ENCODE assay signal across 8 cellular contexts in genomic region chr18:23703057-23703986, GRCh38. TPM values are rescaled to one million over a fixed set of nuclear protein-coding genes. Genes with fewer than 3 reads are reported as not detected.
DNase-seq lines count a peak whose midpoint lies in the region; ATAC-seq and TF ChIP-seq lines count a peak whose summit lies in the region.

No MANE protein-coding gene starts in this region.

- H3K27me3 ChIP-seq in thymus (ENCODE audit: control insufficient read depth, insufficient read depth) = no peaks in the 10 kb centered on the region

- peaks cover 33% of the 10 kb centered on the region for H3K27me3 Mint-ChIP-seq in activated CD8-positive, alpha-beta T cell treated with anti-CD3 and anti-CD28 coated beads, Interleukin-2, amount 10 ng/mL, durations not matched to agents 7 days and 5 days (ENCODE audit: low read depth)
- peaks cover 31% of the 10 kb centered on the region for H3K27me3 Mint-ChIP-seq in activated T-helper 1 cell treated with anti-CD3 and anti-CD28 coated beads, Interleukin-12 subunit alpha, Interleukin-12 subunit beta, Interleukin-2, Interleukin-4 antibody, amounts not matched to agents 30 ng/mL and 10 ng/mL and 1 ng/mL, durations not matched to agents 14 hours and 24 hours and 36 hours (ENCODE audit: insufficient read depth)

- H3K9me3 ChIP-seq in thymus (ENCODE audit: control insufficient read depth) = no peaks in the 10 kb centered on the region

- H3K4me1 Mint-ChIP-seq in activated CD8-positive, alpha-beta T cell treated with anti-CD3 and anti-CD28 coated beads, Interleukin-2, amount 10 ng/mL, durations not matched to agents 7 days and 5 days (ENCODE audit: low read depth) = peaks cover 10% of the 10 kb centered on the region
- H3K4me1 Mint-ChIP-seq in activated T-helper 1 cell treated with anti-CD3 and anti-CD28 coated beads, Interleukin-12 subunit alpha, Interleukin-12 subunit beta, Interleukin-2, Interleukin-4 antibody, amounts not matched to agents 30 ng/mL and 10 ng/mL and 1 ng/mL, durations not matched to agents 14 hours and 24 hours and 36 hours (ENCODE audit: low read depth) = no peaks in the 10 kb centered on the region

- ATAC-seq in activated CD8-positive, alpha-beta T cell treated with anti-CD3 and anti-CD28 coated beads, Interleukin-2, amount 10 ng/mL, durations not matched to agents 7 days and 5 days = peak; percentile 75
- ATAC-seq in HG02759 (IDR thresholded peaks at IDR 0.05; ENCODE audit: unreplicated experiment) = no peak

- H3K27ac ChIP-seq in thymus (ENCODE audit: low read depth) = peak overlapping the region; percentile 67

- H3K36me3 ChIP-seq in thymus (ENCODE audit: control insufficient read depth, insufficient read depth) = no peaks in the 10 kb centered on the region

- H3K4me3 ChIP-seq in AG10803 (ENCODE audit: low read length) (no peak overlapping the region), NB4 (ENCODE audit: low read depth, low read length) (no peak overlapping the region), thymus (ENCODE audit: low read length) (no peak overlapping the region)

- peak; percentile 76 for TF ChIP-seq CTCF in AG10803 (conservative IDR thresholded peaks at IDR 0.05; ENCODE audit: low read length)
- TF ChIP-seq CTCF in NB4 (IDR thresholded peaks at IDR 0.05; ENCODE audit: low read depth, low read length) = peak; percentile 33

- CTCF ChIA-PET in activated CD8-positive, alpha-beta T cell treated with anti-CD3 and anti-CD28 coated beads, Interleukin-2, amount 10 ng/mL, durations not matched to agents 7 days and 5 days (lab: Charles Lee) = interaction anchor here (0.5 to 3.3 kb wide), 34 partner anchors 8 to 231 kb away, joined by 3 to 36 read pairs (median 3); no protein-coding TSS in a partner anchor

- 69% methylated on average over 6 of the region's 6 CpGs for WGBS in thymus

- intact Hi-C loops in activated T-helper 1 cell treated with anti-CD3 and anti-CD28 coated beads, Interleukin-12 subunit alpha, Interleukin-12 subunit beta, Interleukin-2, Interleukin-4 antibody, amounts not matched to agents 30 ng/mL and 10 ng/mL and 1 ng/mL, durations not matched to agents 14 hours and 24 hours and 36 hours (cut with micrococcal nuclease) = loop anchor here (1.0 to 2.0 kb wide), 3 partner anchors 81 to 205 kb away; no protein-coding TSS in a partner anchor

- H3K4me3 Mint-ChIP-seq in activated CD8-positive, alpha-beta T cell treated with anti-CD3 and anti-CD28 coated beads, Interleukin-2, amount 10 ng/mL, durations not matched to agents 7 days and 5 days = no peak overlapping the region
- H3K4me3 Mint-ChIP-seq in activated T-helper 1 cell treated with anti-CD3 and anti-CD28 coated beads, Interleukin-12 subunit alpha, Interleukin-12 subunit beta, Interleukin-2, Interleukin-4 antibody, amounts not matched to agents 30 ng/mL and 10 ng/mL and 1 ng/mL, durations not matched to agents 14 hours and 24 hours and 36 hours = no peak overlapping the region

- POLR2A ChIA-PET in activated CD8-positive, alpha-beta T cell treated with anti-CD3 and anti-CD28 coated beads, Interleukin-2, amount 10 ng/mL, durations not matched to agents 7 days and 5 days (lab: Charles Lee) = interaction anchor here (0.6 to 1.3 kb wide), 2 partner anchors 118 to 163 kb away, joined by 4 to 6 read pairs; partner anchors contain the start of gene NPC1

- DNase-seq in AG10803 (ENCODE audit: low read depth) (peak; percentile 68), GM03348 (ENCODE audit: low spot score) (peak; percentile 72), NB4 (ENCODE audit: low read depth) (peak; percentile 67), iPS-NIHi7 (ENCODE audit: extremely low spot score) (peak; percentile 41)
- DNase-seq in activated CD8-positive, alpha-beta T cell treated with anti-CD3 and anti-CD28 coated beads, Interleukin-2, amount 10 ng/mL, durations not matched to agents 7 days and 5 days = peak; percentile 40
- DNase-seq in activated T-helper 1 cell treated with anti-CD3 and anti-CD28 coated beads, Interleukin-12 subunit alpha, Interleukin-12 subunit beta, Interleukin-2, Interleukin-4 antibody, amounts not matched to agents 30 ng/mL and 10 ng/mL and 1 ng/mL, durations not matched to agents 14 hours and 24 hours and 36 hours (ENCODE audit: low spot score) = no peak

- H3K27ac Mint-ChIP-seq in activated CD8-positive, alpha-beta T cell treated with anti-CD3 and anti-CD28 coated beads, Interleukin-2, amount 10 ng/mL, durations not matched to agents 7 days and 5 days = no peak overlapping the region
- no peak overlapping the region for H3K27ac Mint-ChIP-seq in activated T-helper 1 cell treated with anti-CD3 and anti-CD28 coated beads, Interleukin-12 subunit alpha, Interleukin-12 subunit beta, Interleukin-2, Interleukin-4 antibody, amounts not matched to agents 30 ng/mL and 10 ng/mL and 1 ng/mL, durations not matched to agents 14 hours and 24 hours and 36 hours

- no peaks in the 10 kb centered on the region for H3K4me1 ChIP-seq in thymus (ENCODE audit: control insufficient read depth, insufficient read depth, low read length)

- H3K9me3 Mint-ChIP-seq in activated CD8-positive, alpha-beta T cell treated with anti-CD3 and anti-CD28 coated beads, Interleukin-2, amount 10 ng/mL, durations not matched to agents 7 days and 5 days (ENCODE audit: insufficient read depth) = peaks cover 6% of the 10 kb centered on the region
- H3K9me3 Mint-ChIP-seq in activated T-helper 1 cell treated with anti-CD3 and anti-CD28 coated beads, Interleukin-12 subunit alpha, Interleukin-12 subunit beta, Interleukin-2, Interleukin-4 antibody, amounts not matched to agents 30 ng/mL and 10 ng/mL and 1 ng/mL, durations not matched to agents 14 hours and 24 hours and 36 hours = peaks cover 10% of the 10 kb centered on the region

- peaks cover 7% of the 10 kb centered on the region for H3K36me3 Mint-ChIP-seq in activated CD8-positive, alpha-beta T cell treated with anti-CD3 and anti-CD28 coated beads, Interleukin-2, amount 10 ng/mL, durations not matched to agents 7 days and 5 days (ENCODE audit: low read depth)
- H3K36me3 Mint-ChIP-seq in activated T-helper 1 cell treated with anti-CD3 and anti-CD28 coated beads, Interleukin-12 subunit alpha, Interleukin-12 subunit beta, Interleukin-2, Interleukin-4 antibody, amounts not matched to agents 30 ng/mL and 10 ng/mL and 1 ng/mL, durations not matched to agents 14 hours and 24 hours and 36 hours (ENCODE audit: low read depth) = no peaks in the 10 kb centered on the region

- no peak for TF ChIP-seq POLR2A in NB4 (IDR thresholded peaks at IDR 0.05; ENCODE audit: extremely low read depth, insufficient read length)

RNA-seq across cellular contexts. Expression of gene LAMA3, which starts 14.1 kb away (rescaled TPM):
- total RNA-seq in activated CD8-positive, alpha-beta T cell treated with anti-CD3 and anti-CD28 coated beads, Interleukin-2, amount 10 ng/mL, durations not matched to agents 7 days and 5 days = 1 to 10 TPM in 1 of 2 experiments, under 1 TPM in 1; 0.63 to 1.4 TPM
- polyA plus RNA-seq in thymus = 50.1 TPM
- total RNA-seq in activated T-helper 1 cell treated with anti-CD3 and anti-CD28 coated beads, Interleukin-12 subunit alpha, Interleukin-12 subunit beta, Interleukin-2, Interleukin-4 antibody, amounts not matched to agents 30 ng/mL and 10 ng/mL and 1 ng/mL, durations not matched to agents 14 hours and 24 hours and 36 hours = not detected in 2 replicates

RNA-seq across cellular contexts. Expression of gene ANKRD29, which starts 40.6 kb away (rescaled TPM):
- not detected for total RNA-seq in activated CD8-positive, alpha-beta T cell treated with anti-CD3 and anti-CD28 coated beads, Interleukin-2, amount 10 ng/mL, durations not matched to agents 7 days and 5 days
- polyA plus RNA-seq in thymus = 13.0 TPM
- total RNA-seq in activated T-helper 1 cell treated with anti-CD3 and anti-CD28 coated beads, Interleukin-12 subunit alpha, Interleukin-12 subunit beta, Interleukin-2, Interleukin-4 antibody, amounts not matched to agents 30 ng/mL and 10 ng/mL and 1 ng/mL, durations not matched to agents 14 hours and 24 hours and 36 hours = not detected in 2 replicates
